ENCODE assay signal across 28 cellular contexts in genomic region chr18:7957297-7957696, GRCh38.
DNase-seq lines count a peak whose midpoint lies in the region; ATAC-seq, FAIRE-seq and TF ChIP-seq lines count a peak whose summit lies in the region.
"Had no signal": no experiment of that assay in that cellular context is flagged by ENCODE, and none has a peak within 500 bp of the region (broad histone marks: within the 10 kb centered on the region; RNA-seq: fewer than 3 reads in every experiment).

No MANE protein-coding gene starts in this region.

- H3K9me3 Mint-ChIP-seq in T-helper 1 cell treated with Interleukin-12 subunit alpha and Interleukin-12 subunit beta and Interleukin-4 antibody, amounts not matched to agents 30 μg/mL and 1 μg/mL, for 36 hours = no peaks in the 10 kb centered on the region
- H3K9me3 Mint-ChIP-seq in MCF 10A (ENCODE audit: unreplicated experiment) = no peaks in the 10 kb centered on the region
- H3K9me3 Mint-ChIP-seq in activated T-helper 17 cell treated with anti-CD3 and anti-CD28 coated beads, Interleukin-2, amount 50 U/mL, for 72 hours = peaks cover 3% of the 10 kb centered on the region
- H3K9me3 Mint-ChIP-seq in naive thymus-derived CD8-positive, alpha-beta T cell = peaks cover 0 to 4% (median 0%) of the 10 kb centered on the region in 9 donors
- H3K9me3 Mint-ChIP-seq: neural crest cell had no signal

- peak; percentile 82 for FAIRE-seq in urothelium cell line (lab: Jason Lieb, UNC)
- FAIRE-seq: astrocyte, pancreas had no signal

- in situ Hi-C loops in mammary epithelial cell (cut with MboI; ENCODE audit: low sequenced_read_pairs in 2 of 2) = loop anchor here in 1 of 2 donors (25.0 kb wide), 1 partner anchor 170 kb away; no protein-coding TSS in a partner anchor

- POLR2A ChIA-PET in MCF 10A (lab: Yijun Ruan, JAX) = no interaction called here
- POLR2A ChIA-PET in naive thymus-derived CD8-positive, alpha-beta T cell (lab: Charles Lee) = no interaction called here

- BruUV-seq in MCF 10A (replicated peaks; lab: Mats Ljungman, UMichigan) (no TSS peak), mammary epithelial cell (replicated peaks; lab: Mats Ljungman, UMichigan) (no TSS peak)

- no peaks in the 10 kb centered on the region for H4K20me1 ChIP-seq in mammary epithelial cell (ENCODE audit: insufficient read depth, low read length)

- DNase-seq in T-helper 1 cell = no peak
- no peak for DNase-seq in MCF 10A (ENCODE audit: unreplicated experiment)
- no peak for DNase-seq in mammary epithelial cell
- DNase-seq in urothelium cell line (ENCODE audit: low spot score) = no peak
- no peak for DNase-seq in DMS 273 treated with DMSO at 0.1 percent for 48 hours (lab: John Stamatoyannopoulos, UW)
- DNase-seq in naive thymus-derived CD8-positive, alpha-beta T cell = no peak
- DNase-seq: 8988T; activated CD4-positive, CD25-positive, alpha-beta regulatory T cell treated with anti-CD3 and anti-CD28 coated beads, Interleukin-2, amount 50 U/mL, for 72 hours; activated effector memory CD4-positive, alpha-beta T cell treated with Interleukin-2 at 50 U/mL for 16 hours; cortex of kidney; erythroblast; KG1; left colon; MG63; NCI-H2029; NCI-H524; pancreas; stimulated activated naive CD4-positive, alpha-beta T cell treated with Interleukin-2 at 50 U/mL for 16 hours; upper lobe of left lung had no signal

- no peak overlapping the region for H2AFZ ChIP-seq in mammary epithelial cell (ENCODE audit: low read depth, low read length)

- peak overlapping the region; percentile 93 for H3K27ac Mint-ChIP-seq in T-helper 1 cell treated with Interleukin-12 subunit alpha and Interleukin-12 subunit beta and Interleukin-4 antibody, amounts not matched to agents 30 μg/mL and 1 μg/mL, for 36 hours
- peak overlapping the region; percentile 60 for H3K27ac Mint-ChIP-seq in MCF 10A (ENCODE audit: low read depth, unreplicated experiment)
- H3K27ac Mint-ChIP-seq in activated T-helper 17 cell treated with anti-CD3 and anti-CD28 coated beads, Interleukin-2, amount 50 U/mL, for 72 hours = peak overlapping the region; percentile 10
- peak overlapping the region in 2 of 10 donors; percentile 49 to 91 for H3K27ac Mint-ChIP-seq in naive thymus-derived CD8-positive, alpha-beta T cell

- 100% methylated on average over 3 of the region's 3 CpGs for WGBS in mammary epithelial cell (ENCODE audit: low coverage, missing lambda C conversion rate)

- TF ChIP-seq CTCF in MCF 10A (IDR thresholded peaks at IDR 0.05; ENCODE audit: unreplicated experiment) = no peak
- no peak for TF ChIP-seq CTCF in mammary epithelial cell (conservative IDR thresholded peaks at IDR 0.05 in 1 of 2, IDR thresholded peaks at IDR 0.05 in 1 of 2; ENCODE audit: extremely low read depth in 1 of 2, insufficient read depth in 1 of 2, low read depth in 1 of 2, low read length in 2 of 2)

- H3K4me3 ChIP-seq in mammary epithelial cell (replicated peaks in 1 of 3; ENCODE audit: insufficient read depth in 1 of 3, low read depth in 2 of 3, low read length in 3 of 3) = no peak overlapping the region
- H3K4me3 ChIP-seq: MG63, pancreas, smooth muscle cell, suprapubic skin, upper lobe of left lung had no signal

- H3K4me1 Mint-ChIP-seq in T-helper 1 cell treated with Interleukin-12 subunit alpha and Interleukin-12 subunit beta and Interleukin-4 antibody, amounts not matched to agents 30 μg/mL and 1 μg/mL, for 36 hours (ENCODE audit: low read depth) = peaks cover 21% of the 10 kb centered on the region
- H3K4me1 Mint-ChIP-seq in MCF 10A (ENCODE audit: insufficient read depth, unreplicated experiment) = peaks cover 37% of the 10 kb centered on the region
- peaks cover 11% of the 10 kb centered on the region for H3K4me1 Mint-ChIP-seq in activated T-helper 17 cell treated with anti-CD3 and anti-CD28 coated beads, Interleukin-2, amount 50 U/mL, for 72 hours
- H3K4me1 Mint-ChIP-seq in naive thymus-derived CD8-positive, alpha-beta T cell = no peaks in the 10 kb centered on the region

- no peaks in the 10 kb centered on the region for H3K4me1 ChIP-seq in mammary epithelial cell (ENCODE audit: insufficient read depth, low read length)
- H3K4me1 ChIP-seq: pancreas, suprapubic skin had no signal

- no peaks in the 10 kb centered on the region for H3K36me3 Mint-ChIP-seq in T-helper 1 cell treated with Interleukin-12 subunit alpha and Interleukin-12 subunit beta and Interleukin-4 antibody, amounts not matched to agents 30 μg/mL and 1 μg/mL, for 36 hours (ENCODE audit: low read depth)
- H3K36me3 Mint-ChIP-seq in MCF 10A (ENCODE audit: insufficient read depth, unreplicated experiment) = peaks cover 18% of the 10 kb centered on the region
- peaks cover 5% of the 10 kb centered on the region for H3K36me3 Mint-ChIP-seq in activated T-helper 17 cell treated with anti-CD3 and anti-CD28 coated beads, Interleukin-2, amount 50 U/mL, for 72 hours (ENCODE audit: low read depth)
- H3K36me3 Mint-ChIP-seq in naive thymus-derived CD8-positive, alpha-beta T cell = no peaks in the 10 kb centered on the region
- H3K36me3 Mint-ChIP-seq: immature natural killer cell had no signal

- no peak for ATAC-seq in activated T-helper 17 cell treated with anti-CD3 and anti-CD28 coated beads, Interleukin-2, amount 50 U/mL, for 72 hours (replicated peaks)
- ATAC-seq in naive thymus-derived CD8-positive, alpha-beta T cell = no peak
- ATAC-seq: left colon, pancreas had no signal

- no peaks in the 10 kb centered on the region for H3K27me3 ChIP-seq in mammary epithelial cell (ENCODE audit: insufficient read depth, low read length)
- H3K27me3 ChIP-seq: MG63, pancreas, suprapubic skin, upper lobe of left lung had no signal

- no peaks in the 10 kb centered on the region for H3K9me3 ChIP-seq in mammary epithelial cell (replicated peaks; ENCODE audit: insufficient read depth, low read length)
- H3K9me3 ChIP-seq: MG63, pancreas, suprapubic skin, upper lobe of left lung had no signal

- no peaks in the 10 kb centered on the region for H3K79me2 ChIP-seq in mammary epithelial cell (ENCODE audit: insufficient read depth, low read length)

- no peak overlapping the region for H3K9ac ChIP-seq in mammary epithelial cell (ENCODE audit: insufficient read depth, low read length)

- dilution Hi-C loops in mammary epithelial cell (cut with HindIII; ENCODE audit: low sequenced_read_pairs) = no loop called here

- CTCF ChIA-PET in MCF 10A (lab: Yijun Ruan, JAX) (no interaction called here), mammary epithelial cell (lab: Charles Lee; ENCODE audit: low non-redundant PET) (no interaction called here)

- H3K36me3 ChIP-seq in mammary epithelial cell (ENCODE audit: insufficient read depth, low read length) = no peaks in the 10 kb centered on the region
- H3K36me3 ChIP-seq: MG63, pancreas, suprapubic skin, upper lobe of left lung had no signal

- intact Hi-C loops in MCF 10A (cut with micrococcal nuclease) (no loop called here), mammary epithelial cell (cut with micrococcal nuclease) (no loop called here)

- H3K4me2 ChIP-seq in mammary epithelial cell (ENCODE audit: insufficient read depth, low read depth, low read length) = no peak overlapping the region
- H3K4me2 ChIP-seq: smooth muscle cell had no signal

- peak overlapping the region; percentile 49 for H3K4me3 Mint-ChIP-seq in T-helper 1 cell treated with Interleukin-12 subunit alpha and Interleukin-12 subunit beta and Interleukin-4 antibody, amounts not matched to agents 30 μg/mL and 1 μg/mL, for 36 hours
- H3K4me3 Mint-ChIP-seq in MCF 10A (ENCODE audit: unreplicated experiment) = peak overlapping the region; percentile 46
- peak overlapping the region; percentile 53 for H3K4me3 Mint-ChIP-seq in activated T-helper 17 cell treated with anti-CD3 and anti-CD28 coated beads, Interleukin-2, amount 50 U/mL, for 72 hours
- peak overlapping the region in 1 of 10 donors; percentile 70 for H3K4me3 Mint-ChIP-seq in naive thymus-derived CD8-positive, alpha-beta T cell
- H3K4me3 Mint-ChIP-seq: neural crest cell had no signal

- H3K27me3 Mint-ChIP-seq in T-helper 1 cell treated with Interleukin-12 subunit alpha and Interleukin-12 subunit beta and Interleukin-4 antibody, amounts not matched to agents 30 μg/mL and 1 μg/mL, for 36 hours (ENCODE audit: low read depth) = no peaks in the 10 kb centered on the region
- H3K27me3 Mint-ChIP-seq in MCF 10A (ENCODE audit: insufficient read depth, unreplicated experiment) = no peaks in the 10 kb centered on the region
- no peaks in the 10 kb centered on the region for H3K27me3 Mint-ChIP-seq in activated T-helper 17 cell treated with anti-CD3 and anti-CD28 coated beads, Interleukin-2, amount 50 U/mL, for 72 hours
- no peaks in the 10 kb centered on the region for H3K27me3 Mint-ChIP-seq in naive thymus-derived CD8-positive, alpha-beta T cell

- H3K27ac ChIP-seq in mammary epithelial cell (ENCODE audit: insufficient read depth, low read depth, low read length) = no peak overlapping the region
- H3K27ac ChIP-seq: C4-2B, HL-60, pancreas, suprapubic skin had no signal
